8 cellular contexts compared by ENCODE assay signal in the genomic region with DNA sequence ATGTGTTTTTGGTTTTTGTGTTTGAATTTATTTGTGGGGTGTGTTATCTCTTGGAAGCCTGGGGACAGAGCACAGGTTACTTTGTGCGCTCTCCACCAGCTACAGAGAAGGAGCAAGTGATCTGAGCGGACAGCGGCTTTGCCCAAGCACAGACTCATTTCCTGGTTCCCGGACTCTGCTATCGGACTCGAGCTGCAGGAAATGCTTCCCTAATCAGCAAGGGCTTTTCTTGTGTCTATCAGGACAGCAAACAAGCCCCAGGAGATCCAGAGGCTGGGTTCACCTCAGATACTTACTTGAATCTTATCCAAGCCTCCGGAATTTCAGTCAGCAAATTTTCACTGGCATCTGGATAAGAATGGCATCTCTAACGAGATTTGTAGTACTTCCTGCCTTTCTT. TPM values are rescaled to one million over a fixed set of nuclear protein-coding genes. Genes with fewer than 3 reads are reported as not detected.
DNase-seq lines count a peak whose midpoint lies in the region; ATAC-seq and TF ChIP-seq lines count a peak whose summit lies in the region.

No MANE protein-coding gene starts in this region.

- peak overlapping the region in 1 of 2 donors; percentile 38 for H3K9ac ChIP-seq in colonic mucosa (ENCODE audit: low read depth in 2 of 2, low read length in 2 of 2)

- no peaks in the 10 kb centered on the region for H3K36me3 ChIP-seq in breast epithelium
- H3K36me3 ChIP-seq in colonic mucosa, result no peaks in the 10 kb centered on the region

- H3K4me3 ChIP-seq in breast epithelium (peak overlapping the region in 1 of 3 donors; percentile 41), colonic mucosa (peak overlapping the region; percentile 1)

- H3K9me3 Mint-ChIP-seq in MCF 10A (ENCODE audit: unreplicated experiment) (no peaks in the 10 kb centered on the region), natural killer cell (no peaks in the 10 kb centered on the region)
- H3K9me3 Mint-ChIP-seq in stimulated activated naive CD8-positive, alpha-beta T cell treated with anti-CD3 and anti-CD28 coated beads, Interleukin-15, amount 100 ng/mL, for 72 hours, result no peaks in the 10 kb centered on the region

- intact Hi-C loops in MCF 10A (cut with micrococcal nuclease), result loop anchor here (5.0 kb wide), 1 partner anchor 50 kb away; no protein-coding TSS in a partner anchor
- intact Hi-C loops in breast epithelium (cut with DNase I; ENCODE audit: low total_unique reads), result no loop called here
- intact Hi-C loops in colonic mucosa (cut with DNase I), result no loop called here
- intact Hi-C loops in natural killer cell (cut with micrococcal nuclease), result no loop called here

- no peak for TF ChIP-seq CTCF in MCF 10A (IDR thresholded peaks at IDR 0.05; ENCODE audit: unreplicated experiment)
- TF ChIP-seq CTCF in breast epithelium (IDR thresholded peaks at IDR 0.05), result no peak
- no peak for TF ChIP-seq CTCF in colonic mucosa (IDR thresholded peaks at IDR 0.05)
- no peak for TF ChIP-seq CTCF in natural killer cell (IDR thresholded peaks at IDR 0.05)

- H3K4me1 Mint-ChIP-seq in MCF 10A (ENCODE audit: insufficient read depth, unreplicated experiment) (peaks cover 25% of the 10 kb centered on the region), natural killer cell (peaks cover 5 to 11% of the 10 kb centered on the region in 2 donors)
- H3K4me1 Mint-ChIP-seq in stimulated activated naive CD8-positive, alpha-beta T cell treated with anti-CD3 and anti-CD28 coated beads, Interleukin-15, amount 100 ng/mL, for 72 hours, result peaks cover 5% of the 10 kb centered on the region

- H3K4me1 ChIP-seq in breast epithelium (no peaks in the 10 kb centered on the region), colonic mucosa (no peaks in the 10 kb centered on the region)

- POLR2A ChIA-PET in MCF 10A (lab: Yijun Ruan, JAX), result no interaction called here

- BruUV-seq in MCF 10A (replicated peaks; lab: Mats Ljungman, UMichigan), result no TSS peak

- H3K27ac ChIP-seq in breast epithelium, result no peak overlapping the region
- H3K27ac ChIP-seq in colonic mucosa, result no peak overlapping the region

- peak; percentile 22 for DNase-seq in MCF 10A (ENCODE audit: unreplicated experiment)
- DNase-seq in breast epithelium (ENCODE audit: low spot score in 2 of 2), result no peak
- peak; percentile 43 for DNase-seq in colonic mucosa
- peak; percentile 52 for DNase-seq in left lobe of liver (ENCODE audit: low spot score)
- no peak for DNase-seq in stimulated activated naive CD8-positive, alpha-beta T cell treated with anti-CD3 and anti-CD28 coated beads, Interleukin-15, amount 100 ng/mL, for 72 hours
- DNase-seq in activated T-cell treated with anti-CD3 and anti-CD28 coated beads, Interleukin-2, amount 50 U/mL, for 1 hour, result no peak
- no peak for DNase-seq in natural killer cell

- no peak overlapping the region for H3K27ac Mint-ChIP-seq in MCF 10A (ENCODE audit: low read depth, unreplicated experiment)
- H3K27ac Mint-ChIP-seq in stimulated activated naive CD8-positive, alpha-beta T cell treated with anti-CD3 and anti-CD28 coated beads, Interleukin-15, amount 100 ng/mL, for 72 hours, result no peak overlapping the region
- H3K27ac Mint-ChIP-seq in natural killer cell, result no peak overlapping the region

- H3K36me3 Mint-ChIP-seq in MCF 10A (ENCODE audit: insufficient read depth, unreplicated experiment) (no peaks in the 10 kb centered on the region), natural killer cell (no peaks in the 10 kb centered on the region)

- H3K4me3 Mint-ChIP-seq in MCF 10A (ENCODE audit: unreplicated experiment), result no peak overlapping the region
- H3K4me3 Mint-ChIP-seq in stimulated activated naive CD8-positive, alpha-beta T cell treated with anti-CD3 and anti-CD28 coated beads, Interleukin-15, amount 100 ng/mL, for 72 hours, result no peak overlapping the region
- H3K4me3 Mint-ChIP-seq in natural killer cell, result no peak overlapping the region

- H3K27me3 Mint-ChIP-seq in MCF 10A (ENCODE audit: insufficient read depth, unreplicated experiment) (no peaks in the 10 kb centered on the region), natural killer cell (ENCODE audit: low read depth in 2 of 2) (peaks cover 19 to 36% of the 10 kb centered on the region in 2 donors)
- peaks cover 26% of the 10 kb centered on the region for H3K27me3 Mint-ChIP-seq in stimulated activated naive CD8-positive, alpha-beta T cell treated with anti-CD3 and anti-CD28 coated beads, Interleukin-15, amount 100 ng/mL, for 72 hours

- no peaks in the 10 kb centered on the region for H3K27me3 ChIP-seq in breast epithelium
- no peaks in the 10 kb centered on the region for H3K27me3 ChIP-seq in colonic mucosa

- ATAC-seq in left lobe of liver (peak; percentile 75), GM21447 (IDR thresholded peaks at IDR 0.05; ENCODE audit: unreplicated experiment) (no peak), natural killer cell (no peak)
- ATAC-seq in stimulated activated naive CD8-positive, alpha-beta T cell treated with anti-CD3 and anti-CD28 coated beads, Interleukin-15, amount 100 ng/mL, for 72 hours, result no peak

- CTCF ChIA-PET in MCF 10A (lab: Yijun Ruan, JAX), result interaction anchor here (0.6 to 1.5 kb wide), 4 partner anchors 8 to 75 kb away, joined by 3 to 6 read pairs (median 3); no protein-coding TSS in a partner anchor

- no peak for TF ChIP-seq POLR2A in breast epithelium (IDR thresholded peaks at IDR 0.05)

- H3K9me3 ChIP-seq in breast epithelium (no peaks in the 10 kb centered on the region), colonic mucosa (no peaks in the 10 kb centered on the region)

RNA-seq across cellular contexts. Expression of a gene that starts 27.8 kb away (rescaled TPM):
- total RNA-seq in MCF 10A (2022), result 0.05 TPM in 1 of 2 replicates, not detected in the other
- total RNA-seq in breast epithelium, result 100 to 1,000 TPM in 1 of 3 donors, 10 to 100 TPM in 2; 13.8 to 197 (median 29.3) TPM
- total RNA-seq in colonic mucosa, result 10 to 100 TPM in 1 of 2 donors, 1 to 10 TPM in 1; 9.2 to 19.2 TPM
- total RNA-seq in left lobe of liver, result 30.9 TPM
- total RNA-seq in natural killer cell, result under 1 TPM; 0.05 to 0.18 (median 0.15) TPM

Comparison
In these comparisons a context has a peak if more than half of its experiments do, and no peak if none do; other contexts are left out.
1. DNase-seq: peak in MCF 10A (single experiment), colonic mucosa (single experiment) and left lobe of liver (single experiment); none in breast epithelium (0 of 2), stimulated activated naive CD8-positive, alpha-beta T cell treated with anti-CD3 and anti-CD28 coated beads, Interleukin-15, amount 100 ng/mL, for 72 hours (0 of 2), activated T-cell treated with anti-CD3 and anti-CD28 coated beads, Interleukin-2, amount 50 U/mL, for 1 hour (single experiment) and natural killer cell (single experiment).